14 cellular contexts compared by ENCODE assay signal in genomic region chr17:38716368-38717005, GRCh38.
"Had no signal": no experiment of that assay in that cellular context is flagged by ENCODE, and none has a peak within 500 bp of the region (broad histone marks: within the 10 kb centered on the region; RNA-seq: fewer than 3 reads in every experiment).

No MANE protein-coding gene starts in this region.

- ATAC-seq: activated T-cell treated with anti-CD3 and anti-CD28 coated beads, Interleukin-2, amount 50 U/mL, for 72 hours; left lung had no signal

- H3K4me3 ChIP-seq: cardiac muscle cell, left lung, right atrium auricular region, tibial nerve, uterus had no signal

- H3K27me3 Mint-ChIP-seq: memory B cell, progenitor cell of endocrine pancreas had no signal

- H3K4me3 Mint-ChIP-seq: activated T-cell treated with anti-CD3 and anti-CD28 coated beads, Interleukin-2, amount 50 U/mL, for 72 hours; memory B cell; nephron had no signal

- H3K4me1 ChIP-seq: uterus had no signal

- H3K9me3 Mint-ChIP-seq: activated T-cell treated with anti-CD3 and anti-CD28 coated beads, Interleukin-2, amount 50 U/mL, for 72 hours; memory B cell; nephron had no signal

- H3K9me3 ChIP-seq: left lung, right atrium auricular region, tibial nerve, uterus had no signal

- H3K36me3 ChIP-seq: uterus had no signal

- DNase-seq: activated CD4-positive, alpha-beta T cell treated with anti-CD3 and anti-CD28 coated beads for 1 hour; activated CD4-positive, alpha-beta T cell treated with anti-CD3 and anti-CD28 coated beads, Interleukin-2, amount 50 U/mL, for 4 hours; activated T-cell treated with anti-CD3 and anti-CD28 coated beads, Interleukin-2, amount 50 U/mL, for 72 hours; left lung; nucleus accumbens; stimulated activated CD4-positive, alpha-beta T cell treated with anti-CD3 and anti-CD28 coated beads, Interleukin-2, amount 100 ng/mL, for 48 hours; stimulated activated naive CD4-positive, alpha-beta T cell treated with Interleukin-2 at 50 U/mL for 16 hours; uterus had no signal

- H3K27ac ChIP-seq: cardiac muscle cell, left lung, right atrium auricular region, tibial nerve, uterus had no signal

- H3K27me3 ChIP-seq: cardiac muscle cell, left lung, right atrium auricular region, tibial nerve, uterus had no signal
